Comparison of ENCODE assay signal across 1 cellular context in genomic region chr17:35345445-35345925, GRCh38.
TF ChIP-seq lines count a peak whose summit lies in the region.

No MANE protein-coding gene starts in this region.

TF ChIP-seq in H1, 55 proteins besides CTCF, POLR2A, EP300 and RAD21 (continued from another document):
- TF ChIP-seq RNF2 (IDR thresholded peaks at IDR 0.05; ENCODE audit: borderline replicate concordance, low read depth, low read length, missing control alignments, poor library complexity, severe bottlenecking): peak; percentile 59
- TF ChIP-seq, protein P1, sequence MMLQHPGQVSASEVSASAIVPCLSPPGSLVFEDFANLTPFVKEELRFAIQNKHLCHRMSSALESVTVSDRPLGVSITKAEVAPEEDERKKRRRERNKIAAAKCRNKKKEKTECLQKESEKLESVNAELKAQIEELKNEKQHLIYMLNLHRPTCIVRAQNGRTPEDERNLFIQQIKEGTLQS (IDR thresholded peaks at IDR 0.05; ENCODE audit: insufficient read depth, low read depth, low read length): no peak
- TF ChIP-seq SRF (IDR thresholded peaks at IDR 0.05; ENCODE audit: low read depth, low read length): no peak
- no peak for TF ChIP-seq BRCA1 (IDR thresholded peaks at IDR 0.05; ENCODE audit: low read depth, low read length)
- 0 out of 2 replicates have a peak, but pooled peaks have one; percentile 25 for TF ChIP-seq CBX8 (IDR thresholded peaks at IDR 0.05; ENCODE audit: borderline replicate concordance, low read depth, low read length)
- peak; percentile 91; the same call in 1 of the 2 replicates for TF ChIP-seq SUZ12 (IDR thresholded peaks at IDR 0.05; ENCODE audit: low read length)
